In the genomic region with DNA sequence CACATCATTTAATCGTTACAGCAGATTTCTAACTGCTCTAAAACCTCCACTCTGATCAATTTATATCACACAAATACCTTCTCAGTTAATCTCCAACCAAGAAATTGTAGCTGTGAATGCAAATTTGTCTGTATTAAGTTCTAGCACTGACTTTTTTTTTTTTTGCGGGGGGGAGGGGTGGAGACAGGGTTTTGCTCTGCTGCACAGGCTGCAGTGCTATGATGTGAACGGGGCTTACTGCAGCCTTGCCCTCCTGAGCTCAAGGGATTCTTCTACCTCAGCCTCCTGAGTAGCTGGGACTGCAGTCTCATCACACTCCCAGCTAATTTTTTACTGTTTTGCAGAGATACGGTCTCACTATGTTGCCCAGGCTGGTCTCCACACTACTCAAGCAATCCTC, we compare ENCODE assay signal across 1 cellular context.
TF ChIP-seq lines count a peak whose summit lies in the region.

No MANE protein-coding gene starts in this region.

TF ChIP-seq in GM12878, 131 proteins besides CTCF, POLR2A, EP300 and RAD21:
- peak; percentile 86 for TF ChIP-seq ZNF384 (IDR thresholded peaks at IDR 0.05; ENCODE audit: borderline replicate concordance, low read depth, low read length)
- peak; percentile 76; the same call in 1 of the 2 replicates for TF ChIP-seq PAX5 (IDR thresholded peaks at IDR 0.05; ENCODE audit: borderline replicate concordance, low read depth, low read length)
- no peak for TF ChIP-seq ZBTB33 (IDR thresholded peaks at IDR 0.05)
- TF ChIP-seq, protein P1, sequence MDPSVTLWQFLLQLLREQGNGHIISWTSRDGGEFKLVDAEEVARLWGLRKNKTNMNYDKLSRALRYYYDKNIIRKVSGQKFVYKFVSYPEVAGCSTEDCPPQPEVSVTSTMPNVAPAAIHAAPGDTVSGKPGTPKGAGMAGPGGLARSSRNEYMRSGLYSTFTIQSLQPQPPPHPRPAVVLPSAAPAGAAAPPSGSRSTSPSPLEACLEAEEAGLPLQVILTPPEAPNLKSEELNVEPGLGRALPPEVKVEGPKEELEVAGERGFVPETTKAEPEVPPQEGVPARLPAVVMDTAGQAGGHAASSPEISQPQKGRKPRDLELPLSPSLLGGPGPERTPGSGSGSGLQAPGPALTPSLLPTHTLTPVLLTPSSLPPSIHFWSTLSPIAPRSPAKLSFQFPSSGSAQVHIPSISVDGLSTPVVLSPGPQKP (IDR thresholded peaks at IDR 0.05; ENCODE audit: low read depth, low read length): no peak
